Comparison of ENCODE assay signal across 16 cellular contexts in genomic region chr12:111867531-111867930, GRCh38.
"Had no signal": no experiment of that assay in that cellular context is flagged by ENCODE, and none has a peak within 500 bp of the region (broad histone marks: within the 10 kb centered on the region; RNA-seq: fewer than 3 reads in every experiment).

No MANE protein-coding gene starts in this region.

- H3K4me3 Mint-ChIP-seq: activated naive CD8-positive, alpha-beta T cell treated with anti-CD3 and anti-CD28 coated beads, Interleukin-2, amount 10 ng/mL, durations not matched to agents 7 days and 5 days; stimulated activated naive CD8-positive, alpha-beta T cell treated with anti-CD3 and anti-CD28 coated beads, Interleukin-15, Interleukin-2, amounts not matched to agents 100 ng/mL and 50 ng/mL, for 24 hours had no signal

- H3K27me3 Mint-ChIP-seq: activated naive CD8-positive, alpha-beta T cell treated with anti-CD3 and anti-CD28 coated beads, Interleukin-2, amount 10 ng/mL, durations not matched to agents 7 days and 5 days; stimulated activated naive CD8-positive, alpha-beta T cell treated with anti-CD3 and anti-CD28 coated beads, Interleukin-15, Interleukin-2, amounts not matched to agents 100 ng/mL and 50 ng/mL, for 24 hours had no signal

- H3K9me3 ChIP-seq: pancreas, testis had no signal

- DNase-seq: activated CD4-positive, alpha-beta T cell treated with anti-CD3 and anti-CD28 coated beads, Interleukin-2, amount 50 U/mL, for 1 hour; activated CD4-positive, CD25-positive, alpha-beta regulatory T cell; activated naive CD8-positive, alpha-beta T cell treated with anti-CD3 and anti-CD28 coated beads, Interleukin-2, amount 10 ng/mL, durations not matched to agents 7 days and 5 days; anterior cingulate cortex; effector CD4-positive, alpha-beta T cell; heart left ventricle; left ventricle myocardium inferior; mesendoderm; pancreas; stimulated activated CD4-positive, alpha-beta T cell treated with anti-CD3 and anti-CD28 coated beads, Interleukin-4, amount 100 ng/mL, for 1 hour; stimulated activated CD8-positive, alpha-beta memory T cell treated with anti-CD3 and anti-CD28 coated beads, Interleukin-4, amount 100 ng/mL, for 48 hours; T-helper 2 cell; testis had no signal

- H3K4me3 ChIP-seq: heart left ventricle, left ventricle myocardium inferior, pancreas, testis had no signal

- H3K9me3 Mint-ChIP-seq: activated naive CD8-positive, alpha-beta T cell treated with anti-CD3 and anti-CD28 coated beads, Interleukin-2, amount 10 ng/mL, durations not matched to agents 7 days and 5 days; activated T-helper 2 cell treated with anti-CD3 and anti-CD28 coated beads, Interferon-gamma antibody, Interleukin-2, Interleukin-4, amounts not matched to agents 10 μg/mL and 5 μg/mL and 100 μg/mL, durations not matched to agents 14 hours and 24 hours and 36 hours; neural crest cell; stimulated activated naive CD8-positive, alpha-beta T cell treated with anti-CD3 and anti-CD28 coated beads, Interleukin-15, Interleukin-2, amounts not matched to agents 100 ng/mL and 50 ng/mL, for 24 hours had no signal

- ATAC-seq: heart left ventricle, pancreas had no signal

- H3K27me3 ChIP-seq: heart left ventricle, pancreas, testis had no signal

- H3K4me1 ChIP-seq: heart left ventricle, left ventricle myocardium inferior, pancreas, testis had no signal

- H3K27ac ChIP-seq: heart left ventricle, left ventricle myocardium inferior, pancreas, testis had no signal

- H3K27ac Mint-ChIP-seq: activated naive CD8-positive, alpha-beta T cell treated with anti-CD3 and anti-CD28 coated beads, Interleukin-2, amount 10 ng/mL, durations not matched to agents 7 days and 5 days; activated T-helper 2 cell treated with anti-CD3 and anti-CD28 coated beads, Interferon-gamma antibody, Interleukin-2, Interleukin-4, amounts not matched to agents 10 μg/mL and 5 μg/mL and 100 μg/mL, durations not matched to agents 14 hours and 24 hours and 36 hours; stimulated activated naive CD8-positive, alpha-beta T cell treated with anti-CD3 and anti-CD28 coated beads, Interleukin-15, Interleukin-2, amounts not matched to agents 100 ng/mL and 50 ng/mL, for 24 hours had no signal
